ENCODE assay signal across 20 cellular contexts in the genomic region with DNA sequence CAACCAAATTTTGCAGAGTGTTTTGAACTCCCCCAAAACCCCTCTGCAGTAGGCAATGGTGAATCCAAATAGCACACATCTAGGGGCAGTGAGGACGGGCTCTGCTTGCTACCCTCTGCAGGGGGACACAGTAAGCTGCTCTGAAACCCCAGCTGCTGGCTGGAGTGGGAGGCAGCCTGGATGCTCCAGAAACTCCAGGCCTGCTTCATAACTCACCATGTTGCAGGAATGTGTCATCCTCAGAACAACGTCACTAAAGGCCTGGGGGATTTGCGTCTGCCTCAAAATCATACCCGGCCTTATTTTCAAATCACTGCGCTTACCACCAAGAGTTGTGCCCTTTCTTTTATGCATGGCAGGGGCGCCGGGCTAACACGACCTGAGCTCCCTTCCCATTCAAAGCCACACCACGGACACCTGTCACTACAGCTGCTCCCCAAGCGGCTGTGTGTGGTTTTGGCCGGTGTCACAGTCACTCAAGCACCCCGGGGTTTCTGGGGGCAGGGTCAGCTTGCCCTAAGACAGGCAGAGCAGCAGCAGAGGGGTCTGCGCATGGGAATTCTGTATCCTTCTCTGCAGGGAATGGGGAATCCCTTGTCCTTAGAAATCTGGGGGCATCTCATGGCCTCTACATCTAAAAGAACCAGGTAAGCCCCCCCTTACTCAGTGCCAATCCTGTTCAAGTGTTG.
"Had no signal": no experiment of that assay in that cellular context is flagged by ENCODE, and none has a peak within 500 bp of the region (broad histone marks: within the 10 kb centered on the region; RNA-seq: fewer than 3 reads in every experiment).

No MANE protein-coding gene starts in this region.

- H3K36me3 Mint-ChIP-seq: activated naive CD4-positive, alpha-beta T cell treated with anti-CD3 and anti-CD28 coated beads, Interleukin-2, amount 50 U/mL, for 24 hours; immature natural killer cell; natural killer cell had no signal

- H3K9ac ChIP-seq: parathyroid adenoma had no signal

- H3K4me1 ChIP-seq: parathyroid adenoma had no signal

- H3K36me3 ChIP-seq: neutrophil, sigmoid colon, suprapubic skin, transverse colon, vagina had no signal

- H3K9me3 Mint-ChIP-seq: activated CD4-positive, alpha-beta T cell treated with anti-CD3 and anti-CD28 coated beads, Interleukin-2, amount 10 ng/mL, durations not matched to agents 7 days and 5 days; activated naive CD4-positive, alpha-beta T cell treated with anti-CD3 and anti-CD28 coated beads, Interleukin-2, amount 50 U/mL, for 24 hours; immature natural killer cell; natural killer cell; stimulated activated naive CD8-positive, alpha-beta T cell treated with anti-CD3 and anti-CD28 coated beads, Interleukin-15, Interleukin-2, amounts not matched to agents 100 ng/mL and 50 ng/mL, for 24 hours had no signal

- DNase-seq: activated CD4-positive, alpha-beta T cell treated with anti-CD3 and anti-CD28 coated beads, Interleukin-2, amount 10 ng/mL, durations not matched to agents 7 days and 5 days; activated CD8-positive, alpha-beta memory T cell treated with anti-CD3 and anti-CD28 coated beads, Interleukin-2, amount 50 U/mL, for 4 hours; activated CD8-positive, alpha-beta T cell treated with anti-CD3 and anti-CD28 coated beads, Interleukin-2, amount 10 ng/mL, durations not matched to agents 7 days and 5 days; activated effector memory CD4-positive, alpha-beta T cell treated with anti-CD3 and anti-CD28 coated beads, Interleukin-2, amount 50 U/mL, for 16 hours; activated T-cell treated with anti-CD3 and anti-CD28 coated beads, Interleukin-2, amount 50 U/mL, for 48 hours; cerebellar nuclear complex; effector CD8-positive, alpha-beta T cell; immature natural killer cell; mesendoderm; natural killer cell; sigmoid colon; T-helper 1 cell; T-helper 9 cell; transverse colon had no signal

- H3K4me1 Mint-ChIP-seq: activated CD4-positive, alpha-beta T cell treated with anti-CD3 and anti-CD28 coated beads, Interleukin-2, amount 10 ng/mL, durations not matched to agents 7 days and 5 days; activated naive CD4-positive, alpha-beta T cell treated with anti-CD3 and anti-CD28 coated beads, Interleukin-2, amount 50 U/mL, for 24 hours; immature natural killer cell; natural killer cell had no signal

- H3K27me3 ChIP-seq: neutrophil, sigmoid colon, suprapubic skin, transverse colon, vagina had no signal

- H3K4me3 Mint-ChIP-seq: activated CD4-positive, alpha-beta T cell treated with anti-CD3 and anti-CD28 coated beads, Interleukin-2, amount 10 ng/mL, durations not matched to agents 7 days and 5 days; activated CD8-positive, alpha-beta T cell treated with anti-CD3 and anti-CD28 coated beads, Interleukin-2, amount 10 ng/mL, durations not matched to agents 7 days and 5 days; activated naive CD4-positive, alpha-beta T cell treated with anti-CD3 and anti-CD28 coated beads, Interleukin-2, amount 50 U/mL, for 24 hours; immature natural killer cell; natural killer cell; stimulated activated naive CD8-positive, alpha-beta T cell treated with anti-CD3 and anti-CD28 coated beads, Interleukin-15, Interleukin-2, amounts not matched to agents 100 ng/mL and 50 ng/mL, for 24 hours had no signal

- H3K27ac ChIP-seq: neutrophil, parathyroid adenoma, sigmoid colon, suprapubic skin, transverse colon, vagina had no signal

- H3K27me3 Mint-ChIP-seq: stimulated activated naive CD8-positive, alpha-beta T cell treated with anti-CD3 and anti-CD28 coated beads, Interleukin-15, Interleukin-2, amounts not matched to agents 100 ng/mL and 50 ng/mL, for 24 hours had no signal

- ATAC-seq: activated CD8-positive, alpha-beta T cell treated with anti-CD3 and anti-CD28 coated beads, Interleukin-2, amount 10 ng/mL, durations not matched to agents 7 days and 5 days; natural killer cell had no signal

- H3K4me3 ChIP-seq: sigmoid colon, suprapubic skin, transverse colon, vagina had no signal

- H3K27ac Mint-ChIP-seq: activated CD4-positive, alpha-beta T cell treated with anti-CD3 and anti-CD28 coated beads, Interleukin-2, amount 10 ng/mL, durations not matched to agents 7 days and 5 days; activated CD8-positive, alpha-beta T cell treated with anti-CD3 and anti-CD28 coated beads, Interleukin-2, amount 10 ng/mL, durations not matched to agents 7 days and 5 days; activated naive CD4-positive, alpha-beta T cell treated with anti-CD3 and anti-CD28 coated beads, Interleukin-2, amount 50 U/mL, for 24 hours; natural killer cell; stimulated activated naive CD8-positive, alpha-beta T cell treated with anti-CD3 and anti-CD28 coated beads, Interleukin-15, Interleukin-2, amounts not matched to agents 100 ng/mL and 50 ng/mL, for 24 hours had no signal

- H3K9me3 ChIP-seq: neutrophil, sigmoid colon, suprapubic skin, transverse colon, vagina had no signal
